ENCODE assay signal across 19 cellular contexts in the genomic region with DNA sequence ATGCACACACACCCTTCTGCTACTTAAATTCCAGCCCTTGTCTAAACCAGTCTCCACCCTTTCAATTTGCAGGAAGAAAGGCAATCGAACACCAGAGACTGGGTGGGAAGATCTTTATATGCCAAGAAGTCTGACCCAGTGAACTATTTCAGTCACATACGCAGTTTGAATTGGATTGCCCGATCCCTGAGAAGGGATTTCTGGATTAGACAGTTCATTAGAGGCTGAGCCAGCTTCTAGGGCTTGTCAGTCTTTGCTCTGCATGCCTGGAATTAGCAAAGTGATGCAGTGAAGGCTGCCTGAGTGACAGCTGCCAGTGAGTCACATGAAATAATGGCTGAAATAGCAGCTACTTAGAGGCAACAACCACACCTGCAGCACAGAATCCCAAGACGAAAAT.
DNase-seq lines count a peak whose midpoint lies in the region; FAIRE-seq and TF ChIP-seq lines count a peak whose summit lies in the region.
"Had no signal": no experiment of that assay in that cellular context is flagged by ENCODE, and none has a peak within 500 bp of the region (broad histone marks: within the 10 kb centered on the region; RNA-seq: fewer than 3 reads in every experiment).

No MANE protein-coding gene starts in this region.

- H3K27me3 ChIP-seq in bronchial epithelial cell (ENCODE audit: control insufficient read depth, insufficient read depth, low read length), result peaks cover 1% of the 10 kb centered on the region

- DNase-seq in NCI-H82 (lab: John Stamatoyannopoulos, UW) (peak; percentile 95), bronchial epithelial cell (ENCODE audit: low read depth) (peak; percentile 17), kidney tubule cell (ENCODE audit: low spot score) (peak; percentile 27), stromal cell of bone marrow (ENCODE audit: low read depth) (peak; percentile 17), NCI-H526 (lab: John Stamatoyannopoulos, UW) (no peak), NCI-H510A (lab: John Stamatoyannopoulos, UW) (no peak)
- no peak for DNase-seq in stimulated activated naive CD4-positive, alpha-beta T cell (lab: John Stamatoyannopoulos, UW)
- DNase-seq: C1 segment of cervical spinal cord; CD8-positive, alpha-beta memory T cell; DMS 273 treated with DMSO at 0.1 percent for 48 hours; DND-41; GM23248; HCEC 1CT; KBM-7; NCI-H1105; NCI-H2081; NCI-H774 had no signal

- no peak for TF ChIP-seq CTCF in bronchial epithelial cell (IDR thresholded peaks at IDR 0.05; ENCODE audit: insufficient read depth, low read length, severe bottlenecking)

- no peak for FAIRE-seq in bronchial epithelial cell (lab: Jason Lieb, UNC)
- FAIRE-seq: G401.6, HepG2 had no signal

- no peaks in the 10 kb centered on the region for H3K36me3 ChIP-seq in bronchial epithelial cell (ENCODE audit: control insufficient read depth, insufficient read depth, low read length)

- no peak overlapping the region for H3K4me3 ChIP-seq in bronchial epithelial cell (ENCODE audit: low read depth, low read length)
- H3K4me3 ChIP-seq: GM23248 had no signal

Comparison
In these comparisons a context has a peak if more than half of its experiments do, and no peak if none do; other contexts are left out.
1. DNase-seq: peak in NCI-H82 (single experiment), bronchial epithelial cell (single experiment), kidney tubule cell (single experiment) and stromal cell of bone marrow (single experiment); none in NCI-H526 (0 of 2), NCI-H510A (single experiment) and stimulated activated naive CD4-positive, alpha-beta T cell (0 of 6).